22 cellular contexts compared by ENCODE assay signal in genomic region chr1:203599875-203600781, GRCh38. TPM values are rescaled to one million over a fixed set of nuclear protein-coding genes. Genes with fewer than 3 reads are reported as not detected.
DNase-seq lines count a peak whose midpoint lies in the region; ATAC-seq, FAIRE-seq and TF ChIP-seq lines count a peak whose summit lies in the region.
"Had no signal": no experiment of that assay in that cellular context is flagged by ENCODE, and none has a peak within 500 bp of the region (broad histone marks: within the 10 kb centered on the region; RNA-seq: fewer than 3 reads in every experiment).

No MANE protein-coding gene starts in this region.

- peaks cover 3% of the 10 kb centered on the region for H3K36me3 Mint-ChIP-seq in activated naive CD8-positive, alpha-beta T cell treated with anti-CD3 and anti-CD28 coated beads, Interleukin-2, amount 10 ng/mL, durations not matched to agents 7 days and 5 days
- H3K36me3 Mint-ChIP-seq in activated naive CD8-positive, alpha-beta T cell treated with anti-CD3 and anti-CD28 coated beads, Interleukin-2, amount 50 U/mL, for 24 hours (ENCODE audit: low read depth), result no peaks in the 10 kb centered on the region
- no peaks in the 10 kb centered on the region for H3K36me3 Mint-ChIP-seq in type B pancreatic cell

- H3K27me3 ChIP-seq in GM12878 (replicated peaks in 1 of 2; ENCODE audit: control insufficient read depth in 2 of 2, insufficient read depth in 2 of 2, low read length in 1 of 2) (no peaks in the 10 kb centered on the region), mesendoderm (ENCODE audit: insufficient read depth, low read length, poor library complexity) (no peaks in the 10 kb centered on the region)
- H3K27me3 ChIP-seq: BLaER1 had no signal

- H3K23ac ChIP-seq in mesendoderm (ENCODE audit: low read length), result no peak overlapping the region

- H3K79me1 ChIP-seq in mesendoderm (ENCODE audit: low read length), result no peaks in the 10 kb centered on the region

- H3K27me3 Mint-ChIP-seq in activated naive CD8-positive, alpha-beta T cell treated with anti-CD3 and anti-CD28 coated beads, Interleukin-2, amount 10 ng/mL, durations not matched to agents 7 days and 5 days, result no peaks in the 10 kb centered on the region
- H3K27me3 Mint-ChIP-seq in activated naive CD8-positive, alpha-beta T cell treated with anti-CD3 and anti-CD28 coated beads, Interleukin-2, amount 50 U/mL, for 24 hours, result no peaks in the 10 kb centered on the region
- no peaks in the 10 kb centered on the region for H3K27me3 Mint-ChIP-seq in type B pancreatic cell
- H3K27me3 Mint-ChIP-seq: stimulated activated naive CD8-positive, alpha-beta T cell treated with anti-CD3 and anti-CD28 coated beads, Interleukin-15, Interleukin-2, amounts not matched to agents 100 ng/mL and 50 ng/mL, for 24 hours had no signal

- H3K4me1 ChIP-seq in GM12878 (ENCODE audit: control insufficient read depth, insufficient read depth, low read length) (no peaks in the 10 kb centered on the region), mesendoderm (ENCODE audit: control insufficient read depth, low read depth, low read length) (peaks cover 17% of the 10 kb centered on the region)

- RAD21 ChIA-PET in GM12878 (lab: Charles Lee; ENCODE audit: unreplicated experiment), result no interaction called here

- intact Hi-C loops in GM12878 (cut with micrococcal nuclease; ENCODE audit: unreplicated experiment), result no loop called here

- no peaks in the 10 kb centered on the region for H3K79me2 ChIP-seq in GM12878 (ENCODE audit: control insufficient read depth, insufficient read depth, low read length)
- H3K79me2 ChIP-seq in mesendoderm (ENCODE audit: control insufficient read depth, insufficient read depth, low read length), result no peaks in the 10 kb centered on the region

- peak overlapping the region; percentile 40 for H3K4ac ChIP-seq in mesendoderm (ENCODE audit: low read depth, low read length)

- TF ChIP-seq CTCF in GM12878 (IDR thresholded peaks at IDR 0.05 in 2 of 3, conservative IDR thresholded peaks at IDR 0.05 in 1 of 3; ENCODE audit: control insufficient read depth in 2 of 3, extremely low read depth in 1 of 3, insufficient read depth in 1 of 3, low read depth in 3 of 3, low read length in 3 of 3), result no peak
- TF ChIP-seq CTCF in type B pancreatic cell (conservative IDR thresholded peaks at IDR 0.05), result no peak

- no peaks in the 10 kb centered on the region for H4K20me1 ChIP-seq in GM12878 (ENCODE audit: control insufficient read depth, insufficient read depth)
- H4K20me1 ChIP-seq: BLaER1 had no signal

- no peak for TF ChIP-seq EP300 in GM12878 (IDR thresholded peaks at IDR 0.05; ENCODE audit: borderline replicate concordance in 1 of 2, control insufficient read depth in 1 of 2, low read depth in 2 of 2, low read length in 2 of 2)

- H3K4me1 Mint-ChIP-seq in activated naive CD8-positive, alpha-beta T cell treated with anti-CD3 and anti-CD28 coated beads, Interleukin-2, amount 10 ng/mL, durations not matched to agents 7 days and 5 days, result peaks cover 24% of the 10 kb centered on the region
- peaks cover 2% of the 10 kb centered on the region for H3K4me1 Mint-ChIP-seq in activated naive CD8-positive, alpha-beta T cell treated with anti-CD3 and anti-CD28 coated beads, Interleukin-2, amount 50 U/mL, for 24 hours
- H3K4me1 Mint-ChIP-seq in type B pancreatic cell (ENCODE audit: unreplicated experiment), result peaks cover 47% of the 10 kb centered on the region

- no peak overlapping the region for H3K4me3 ChIP-seq in GM12878
- no peak overlapping the region for H3K4me3 ChIP-seq in mesendoderm (ENCODE audit: low read length)
- H3K4me3 ChIP-seq: BLaER1 had no signal

- no peak overlapping the region for H2BK5ac ChIP-seq in mesendoderm (ENCODE audit: low read length)

- H2BK15ac ChIP-seq in mesendoderm (replicated peaks; ENCODE audit: low read depth), result no peak overlapping the region

- H3K9ac ChIP-seq in GM12878 (ENCODE audit: control insufficient read depth, insufficient read depth, low read length) (no peak overlapping the region), mesendoderm (ENCODE audit: low read length) (no peak overlapping the region)
- H3K9ac ChIP-seq: BLaER1 had no signal

- no peak for ATAC-seq in activated naive CD8-positive, alpha-beta T cell treated with anti-CD3 and anti-CD28 coated beads, Interleukin-2, amount 10 ng/mL, durations not matched to agents 7 days and 5 days (ENCODE audit: low read depth)
- no peak for ATAC-seq in activated naive CD8-positive, alpha-beta T cell treated with anti-CD3 and anti-CD28 coated beads, Interleukin-2, amount 50 U/mL, for 24 hours
- no peak for ATAC-seq in GM12878
- no peak for ATAC-seq in GM19455 (IDR thresholded peaks at IDR 0.05; ENCODE audit: unreplicated experiment)

- 20% methylated on average over 7 of the region's 7 CpGs for WGBS in GM12878 (ENCODE audit: insufficient coverage, insufficient replicate concordance, low lambda C conversion rate, missing lambda C conversion rate)
- WGBS in mesendoderm (ENCODE audit: extremely low coverage, insufficient coverage, low lambda C conversion rate), result no CpG with 5 or more reads among the region's 7 CpGs

- DNase-seq in activated naive CD8-positive, alpha-beta T cell treated with anti-CD3 and anti-CD28 coated beads, Interleukin-2, amount 10 ng/mL, durations not matched to agents 7 days and 5 days, result no peak
- no peak for DNase-seq in activated naive CD8-positive, alpha-beta T cell treated with anti-CD3 and anti-CD28 coated beads, Interleukin-2, amount 50 U/mL, for 24 hours
- no peak for DNase-seq in GM12878 (ENCODE audit: low read depth, low spot score)
- no peak for DNase-seq in mesendoderm
- no peak for DNase-seq in type B pancreatic cell (ENCODE audit: extremely low spot score, unreplicated experiment)
- DNase-seq in DMS53 (lab: John Stamatoyannopoulos, UW), result no peak
- no peak for DNase-seq in CD1c-positive myeloid dendritic cell (ENCODE audit: extremely low spot score)
- DNase-seq: activated CD4-positive, CD25-positive, alpha-beta regulatory T cell treated with anti-CD3 and anti-CD28 coated beads, Interleukin-2, amount 50 U/mL, for 72 hours; activated CD8-positive, alpha-beta memory T cell treated with anti-CD3 and anti-CD28 coated beads, Interleukin-2, amount 50 U/mL, for 4 hours; activated effector memory CD4-positive, alpha-beta T cell treated with anti-CD3 and anti-CD28 coated beads, Interleukin-2, amount 50 U/mL, for 16 hours; amniotic stem cell; central memory CD4-positive, alpha-beta T cell; NCI-H1105; NCI-H526; SIG-M5; T-helper 9 cell had no signal

- H4K8ac ChIP-seq in mesendoderm (ENCODE audit: low read depth, low read length), result no peak overlapping the region

- no peak overlapping the region for H2BK120ac ChIP-seq in mesendoderm (ENCODE audit: low read depth, low read length)

- H3K27ac Mint-ChIP-seq in activated naive CD8-positive, alpha-beta T cell treated with anti-CD3 and anti-CD28 coated beads, Interleukin-2, amount 10 ng/mL, durations not matched to agents 7 days and 5 days, result peak overlapping the region; percentile 28
- no peak overlapping the region for H3K27ac Mint-ChIP-seq in activated naive CD8-positive, alpha-beta T cell treated with anti-CD3 and anti-CD28 coated beads, Interleukin-2, amount 50 U/mL, for 24 hours
- peak overlapping the region; percentile 37 for H3K27ac Mint-ChIP-seq in type B pancreatic cell
- H3K27ac Mint-ChIP-seq: stimulated activated naive CD8-positive, alpha-beta T cell treated with anti-CD3 and anti-CD28 coated beads, Interleukin-15, Interleukin-2, amounts not matched to agents 100 ng/mL and 50 ng/mL, for 24 hours had no signal

- no peak overlapping the region for H3K27ac ChIP-seq in GM12878 (ENCODE audit: control insufficient read depth, insufficient read depth)
- no peak overlapping the region for H3K27ac ChIP-seq in mesendoderm (ENCODE audit: low read depth, low read length)
- H3K27ac ChIP-seq: BLaER1 had no signal

- H3K36me3 ChIP-seq in GM12878 (ENCODE audit: control insufficient read depth in 2 of 2, insufficient read depth in 2 of 2, low read length in 1 of 2) (no peaks in the 10 kb centered on the region), mesendoderm (ENCODE audit: control insufficient read depth, insufficient read depth, low read length) (no peaks in the 10 kb centered on the region)
- H3K36me3 ChIP-seq: BLaER1 had no signal

- H2AFZ ChIP-seq in GM12878 (ENCODE audit: control insufficient read depth, low read depth, low read length), result no peak overlapping the region

- TF ChIP-seq RAD21 in GM12878 (IDR thresholded peaks at IDR 0.05; ENCODE audit: insufficient read depth, low read depth, low read length), result no peak

- no TSS peak for BruUV-seq in GM12878 (replicated peaks; lab: Mats Ljungman, UMichigan)

- peak overlapping the region; percentile 3 for H3K18ac ChIP-seq in mesendoderm (ENCODE audit: low read length)

- CTCF ChIA-PET in GM12878 (lab: Yijun Ruan, JAX), result no interaction called here

- H3K9me3 ChIP-seq in GM12878 (replicated peaks; ENCODE audit: control insufficient read depth, insufficient read depth, low read length), result no peaks in the 10 kb centered on the region
- H3K9me3 ChIP-seq: BLaER1 had no signal

- H4K5ac ChIP-seq in mesendoderm (ENCODE audit: low read length), result no peak overlapping the region

- POLR2A ChIA-PET in activated naive CD8-positive, alpha-beta T cell treated with anti-CD3 and anti-CD28 coated beads, Interleukin-2, amount 10 ng/mL, durations not matched to agents 7 days and 5 days (lab: Charles Lee), result no interaction called here
- POLR2A ChIA-PET in GM12878 (lab: Charles Lee), result no interaction called here

- no peaks in the 10 kb centered on the region for H3K9me3 Mint-ChIP-seq in activated naive CD8-positive, alpha-beta T cell treated with anti-CD3 and anti-CD28 coated beads, Interleukin-2, amount 10 ng/mL, durations not matched to agents 7 days and 5 days
- H3K9me3 Mint-ChIP-seq in activated naive CD8-positive, alpha-beta T cell treated with anti-CD3 and anti-CD28 coated beads, Interleukin-2, amount 50 U/mL, for 24 hours, result no peaks in the 10 kb centered on the region
- H3K9me3 Mint-ChIP-seq in type B pancreatic cell, result no peaks in the 10 kb centered on the region
- H3K9me3 Mint-ChIP-seq: stimulated activated naive CD8-positive, alpha-beta T cell treated with anti-CD3 and anti-CD28 coated beads, Interleukin-15, Interleukin-2, amounts not matched to agents 100 ng/mL and 50 ng/mL, for 24 hours had no signal

- H3K4me2 ChIP-seq in GM12878 (ENCODE audit: control insufficient read depth, insufficient read depth), result peak overlapping the region; percentile 7; the same call in 1 of the 2 replicates
- no peak overlapping the region for H3K4me2 ChIP-seq in mesendoderm (ENCODE audit: low read length)
- H3K4me2 ChIP-seq: BLaER1 had no signal

- no peak for FAIRE-seq in GM12878 (lab: Jason Lieb, UNC)
- FAIRE-seq: D721Med, GM19239, HTR-8/SVneo had no signal

- H3K56ac ChIP-seq in mesendoderm (ENCODE audit: low read length), result peak overlapping the region; percentile 68

- H3K4me3 Mint-ChIP-seq in activated naive CD8-positive, alpha-beta T cell treated with anti-CD3 and anti-CD28 coated beads, Interleukin-2, amount 10 ng/mL, durations not matched to agents 7 days and 5 days, result no peak overlapping the region
- H3K4me3 Mint-ChIP-seq in activated naive CD8-positive, alpha-beta T cell treated with anti-CD3 and anti-CD28 coated beads, Interleukin-2, amount 50 U/mL, for 24 hours, result no peak overlapping the region
- peak overlapping the region; percentile 38 for H3K4me3 Mint-ChIP-seq in type B pancreatic cell
- H3K4me3 Mint-ChIP-seq: stimulated activated naive CD8-positive, alpha-beta T cell treated with anti-CD3 and anti-CD28 coated beads, Interleukin-15, Interleukin-2, amounts not matched to agents 100 ng/mL and 50 ng/mL, for 24 hours had no signal

- in situ Hi-C loops in GM12878 (cut with MboI), result no loop called here

- no peak overlapping the region for H2AK5ac ChIP-seq in mesendoderm (ENCODE audit: low read length)

- no peak for TF ChIP-seq POLR2A in GM12878 (IDR thresholded peaks at IDR 0.05; ENCODE audit: low read depth, low read length)

- SMC1A ChIA-PET in GM12878 (lab: Charles Lee; ENCODE audit: uncharacterized antibody, unreplicated experiment), result interaction anchor here (0.6 kb wide), 1 partner anchor 255 kb away, joined by 3 read pairs; no protein-coding TSS in a partner anchor

RNA-seq across cellular contexts. Expression of gene ATP2B4, which starts 26.5 kb away (rescaled TPM):
- total RNA-seq in activated naive CD8-positive, alpha-beta T cell treated with anti-CD3 and anti-CD28 coated beads, Interleukin-2, amount 10 ng/mL, durations not matched to agents 7 days and 5 days, result 10 to 100 TPM; 64.5 to 67.2 TPM
- total RNA-seq in GM12878 (2013; cell fraction: nucleolus; rRNA removed), result 50.4 and 52.6 TPM in 2 replicates
- total RNA-seq in GM12878 (2014; rRNA removed), result 4.6 and 5.5 TPM in 2 replicates
- 5.5 and 5.7 TPM in 2 replicates for total RNA-seq in GM12878 (2014; rRNA removed; fragmentation: Illumina TruSeq; extraction: Trizol)
- total RNA-seq in GM12878 (2021), result 7.1 and 7.6 TPM in 2 replicates
- polyA plus RNA-seq in GM12878 (2011; ENCODE audit: low read depth), result 0.76 TPM
- polyA plus RNA-seq in GM12878 (2011; rRNA removed), result 2.5 and 3.0 TPM in 2 replicates
- polyA plus RNA-seq in GM12878 (2011; cell fraction: cytosol; rRNA removed), result 1.9 and 2.3 TPM in 2 replicates
- polyA plus RNA-seq in GM12878 (2011; cell fraction: nucleus; rRNA removed), result 3.5 and 3.7 TPM in 2 replicates
- polyA plus RNA-seq in GM12878 (2012), result 1.2 and 1.6 TPM in 2 replicates
- polyA plus RNA-seq in GM12878 (2014; fragmentation: Illumina TruSeq; extraction: Trizol), result 8.4 and 10.0 TPM in 2 replicates
- polyA plus RNA-seq in GM12878 (2014; fragmentation: Nextera tagmentation; extraction: Ambion mirVana), result 1 to 10 TPM; 2.3 to 2.6 TPM
- 5.5 and 6.3 TPM in 2 replicates for polyA plus RNA-seq in GM12878 (2014; rRNA removed)
- polyA plus RNA-seq in GM12878 (2016; fragmentation: Nextera tagmentation; extraction: Ambion mirVana), result 1 to 10 TPM; 2.0 to 2.5 TPM
- polyA minus RNA-seq in GM12878 (2011; rRNA and poly(A)+ RNA removed), result 6.0 and 9.1 TPM in 2 replicates
- polyA minus RNA-seq in GM12878 (2011; cell fraction: cytosol; rRNA and poly(A)+ RNA removed), result 2.7 and 5.5 TPM in 2 replicates
- 1.3 and 3.3 TPM in 2 replicates for polyA minus RNA-seq in GM12878 (2011; cell fraction: nucleus; rRNA and poly(A)+ RNA removed)
- polyA plus RNA-seq in mesendoderm (2013, experiment 1 of 2), result 9.3 TPM
- 8.2 TPM for polyA plus RNA-seq in mesendoderm (2013, experiment 2 of 2)
- total RNA-seq in type B pancreatic cell (ENCODE audit: low replicate concordance), result 89.6 and 91.6 TPM in 2 replicates
